Comparison of ENCODE assay signal across 15 cellular contexts in genomic region chr2:46811379-46812310, GRCh38.
A peak's percentile ranks its signal among the peaks of the same experiment; 100 is the strongest.
DNase-seq lines count a peak whose midpoint lies in the region; ATAC-seq and TF ChIP-seq lines count a peak whose summit lies in the region.
"Had no signal": no experiment of that assay in that cellular context is flagged by ENCODE, and none has a peak within 500 bp of the region (broad histone marks: within the 10 kb centered on the region; RNA-seq: fewer than 3 reads in every experiment).

No MANE protein-coding gene starts in this region.

- H3F3A ChIP-seq in neural progenitor cell (ENCODE audit: low read depth) = no peaks in the 10 kb centered on the region

- H3K36me3 Mint-ChIP-seq in neural progenitor cell = no peaks in the 10 kb centered on the region
- no peaks in the 10 kb centered on the region for H3K36me3 Mint-ChIP-seq in type B pancreatic cell
- H3K36me3 Mint-ChIP-seq: stimulated activated effector memory CD8-positive, alpha-beta T cell treated with anti-CD3 and anti-CD28 coated beads, Interleukin-12 subunit alpha, Interleukin-12 subunit beta, amount 100 ng/mL, for 72 hours had no signal

- no peak overlapping the region for H3K9ac ChIP-seq in neural progenitor cell

- in situ Hi-C loops in ACHN (cut with HindIII; ENCODE audit: low pct_ligation_motif_present, low pct_unique_long_range_greater_than_20kb, low sequenced_read_pairs) = no loop called here

- H3K4me1 Mint-ChIP-seq in neural progenitor cell (peaks cover 8% of the 10 kb centered on the region), type B pancreatic cell (ENCODE audit: unreplicated experiment) (peaks cover 10% of the 10 kb centered on the region)
- H3K4me1 Mint-ChIP-seq: activated naive CD4-positive, alpha-beta T cell treated with anti-CD3 and anti-CD28 coated beads, Interleukin-2, amount 50 U/mL, for 24 hours; stimulated activated effector memory CD8-positive, alpha-beta T cell treated with anti-CD3 and anti-CD28 coated beads, Interleukin-12 subunit alpha, Interleukin-12 subunit beta, amount 100 ng/mL, for 72 hours had no signal

- no peak overlapping the region for H3K27ac Mint-ChIP-seq in neural progenitor cell
- H3K27ac Mint-ChIP-seq in type B pancreatic cell = peak overlapping the region; percentile 39
- H3K27ac Mint-ChIP-seq: activated naive CD4-positive, alpha-beta T cell treated with anti-CD3 and anti-CD28 coated beads, Interleukin-2, amount 50 U/mL, for 24 hours; stimulated activated effector memory CD8-positive, alpha-beta T cell treated with anti-CD3 and anti-CD28 coated beads, Interleukin-12 subunit alpha, Interleukin-12 subunit beta, amount 100 ng/mL, for 72 hours had no signal

- H3K4me1 ChIP-seq in neural progenitor cell = peaks cover 4% of the 10 kb centered on the region

- H3K36me3 ChIP-seq in neural progenitor cell = no peaks in the 10 kb centered on the region
- H3K36me3 ChIP-seq: lower lobe of right lung had no signal

- DNase-seq in NCI-H748 (lab: John Stamatoyannopoulos, UW; ENCODE audit: unreplicated experiment) (peak; percentile 6), NCI-H748 treated with DMSO at 0.1 percent for 48 hours (lab: John Stamatoyannopoulos, UW) (no peak), caudate nucleus (lab: John Stamatoyannopoulos, UW) (peak in 1 of 61 donors; percentile 17), neural progenitor cell (ENCODE audit: low spot score) (no peak), type B pancreatic cell (ENCODE audit: extremely low spot score, unreplicated experiment) (no peak), ACHN (no peak), omental fat pad (ENCODE audit: low spot score) (no peak), NCI-H146 treated with DMSO at 0.1 percent for 48 hours (lab: John Stamatoyannopoulos, UW; ENCODE audit: unreplicated experiment) (no peak)
- DNase-seq: activated CD8-positive, alpha-beta memory T cell treated with anti-CD3 and anti-CD28 coated beads, Interleukin-2, amount 50 U/mL, for 48 hours; lower lobe of right lung; stimulated activated CD4-positive, alpha-beta T cell treated with anti-CD3 and anti-CD28 coated beads, Interleukin-2, amount 100 ng/mL, for 48 hours had no signal

- H3K9me3 Mint-ChIP-seq in neural progenitor cell (no peaks in the 10 kb centered on the region), type B pancreatic cell (peaks cover 4% of the 10 kb centered on the region)
- H3K9me3 Mint-ChIP-seq: stimulated activated effector memory CD8-positive, alpha-beta T cell treated with anti-CD3 and anti-CD28 coated beads, Interleukin-12 subunit alpha, Interleukin-12 subunit beta, amount 100 ng/mL, for 72 hours had no signal

- no peak overlapping the region for H3K4me3 Mint-ChIP-seq in neural progenitor cell
- peak overlapping the region; percentile 77 for H3K4me3 Mint-ChIP-seq in type B pancreatic cell
- H3K4me3 Mint-ChIP-seq: activated naive CD4-positive, alpha-beta T cell treated with anti-CD3 and anti-CD28 coated beads, Interleukin-2, amount 50 U/mL, for 24 hours; stimulated activated effector memory CD8-positive, alpha-beta T cell treated with anti-CD3 and anti-CD28 coated beads, Interleukin-12 subunit alpha, Interleukin-12 subunit beta, amount 100 ng/mL, for 72 hours had no signal

- no peaks in the 10 kb centered on the region for H3K27me3 ChIP-seq in neural progenitor cell

- H3K27me3 Mint-ChIP-seq in neural progenitor cell (ENCODE audit: insufficient read depth, low read depth) = peaks cover 2% of the 10 kb centered on the region
- H3K27me3 Mint-ChIP-seq in type B pancreatic cell = peaks cover 3% of the 10 kb centered on the region

- H3K4me2 ChIP-seq in neural progenitor cell = peak overlapping the region; percentile 28

- H4K20me1 ChIP-seq in neural progenitor cell (ENCODE audit: low read depth) = no peaks in the 10 kb centered on the region

- H3K27ac ChIP-seq in caudate nucleus (ENCODE audit: low read depth, low read length) (peak overlapping the region; percentile 36), neural progenitor cell (no peak overlapping the region)
- H3K27ac ChIP-seq: 22Rv1, lower lobe of right lung had no signal

- no peak for ATAC-seq in omental fat pad (ENCODE audit: low FRiP score)
- ATAC-seq: activated CD4-positive, CD25-positive, alpha-beta regulatory T cell treated with anti-CD3 and anti-CD28 coated beads, Interleukin-2, amount 50 U/mL, for 24 hours; stimulated activated effector memory CD8-positive, alpha-beta T cell treated with anti-CD3 and anti-CD28 coated beads, Interleukin-12 subunit alpha, Interleukin-12 subunit beta, amount 100 ng/mL, for 72 hours had no signal

- H2AFZ ChIP-seq in neural progenitor cell (replicated peaks) = peak overlapping the region; percentile 89

- no peaks in the 10 kb centered on the region for H3K9me3 ChIP-seq in neural progenitor cell (ENCODE audit: low read depth)
- H3K9me3 ChIP-seq: lower lobe of right lung had no signal

- H3K79me2 ChIP-seq in neural progenitor cell (ENCODE audit: low read depth) = no peaks in the 10 kb centered on the region

- TF ChIP-seq CTCF in neural progenitor cell (IDR thresholded peaks at IDR 0.05) (no peak), type B pancreatic cell (conservative IDR thresholded peaks at IDR 0.05) (no peak), omental fat pad (IDR thresholded peaks at IDR 0.05) (no peak)

- no peak overlapping the region for H3K4me3 ChIP-seq in neural progenitor cell
- H3K4me3 ChIP-seq: lower lobe of right lung had no signal
